9 cellular contexts compared by ENCODE assay signal in genomic region chr1:39720094-39720999, GRCh38. TPM values are rescaled to one million over a fixed set of nuclear protein-coding genes. Genes with fewer than 3 reads are reported as not detected.
DNase-seq lines count a peak whose midpoint lies in the region; ATAC-seq, FAIRE-seq and TF ChIP-seq lines count a peak whose summit lies in the region.
"Had no signal": no experiment of that assay in that cellular context is flagged by ENCODE, and none has a peak within 500 bp of the region (broad histone marks: within the 10 kb centered on the region; RNA-seq: fewer than 3 reads in every experiment).

No MANE protein-coding gene starts in this region.

- no peaks in the 10 kb centered on the region for H3K36me3 Mint-ChIP-seq in activated CD8-positive, alpha-beta T cell treated with anti-CD3 and anti-CD28 coated beads for 36 hours (ENCODE audit: low read depth)

- in situ Hi-C loops in gastrocnemius medialis (cut with MboI; ENCODE audit: low sequenced_read_pairs in 4 of 4), result loop anchor here in 1 of 4 donors (5.0 kb wide), 1 partner anchor 68 kb away; no protein-coding TSS in a partner anchor

- H3K27ac Mint-ChIP-seq in activated CD8-positive, alpha-beta T cell treated with anti-CD3 and anti-CD28 coated beads for 36 hours, result no peak overlapping the region

- no peaks in the 10 kb centered on the region for H3K36me3 ChIP-seq in cardiac muscle cell
- H3K36me3 ChIP-seq in gastrocnemius medialis, result no peaks in the 10 kb centered on the region
- H3K36me3 ChIP-seq: HAP-1 had no signal

- H3K27me3 Mint-ChIP-seq in activated CD8-positive, alpha-beta T cell treated with anti-CD3 and anti-CD28 coated beads for 36 hours, result peaks cover 41% of the 10 kb centered on the region

- peak; percentile 82 for FAIRE-seq in GM18507 (lab: Jason Lieb, UNC)

- no peak overlapping the region for H3K4me3 Mint-ChIP-seq in activated CD8-positive, alpha-beta T cell treated with anti-CD3 and anti-CD28 coated beads for 36 hours

- no peaks in the 10 kb centered on the region for H3K9me3 Mint-ChIP-seq in activated CD8-positive, alpha-beta T cell treated with anti-CD3 and anti-CD28 coated beads for 36 hours

- H3K4me1 Mint-ChIP-seq in activated CD8-positive, alpha-beta T cell treated with anti-CD3 and anti-CD28 coated beads for 36 hours (ENCODE audit: low read depth), result no peaks in the 10 kb centered on the region

- H3K4me1 ChIP-seq in cardiac muscle cell (ENCODE audit: low read depth), result no peaks in the 10 kb centered on the region
- H3K4me1 ChIP-seq in gastrocnemius medialis, result no peaks in the 10 kb centered on the region
- H3K4me1 ChIP-seq: HAP-1 had no signal

- H3K27ac ChIP-seq in cardiac muscle cell (no peak overlapping the region), gastrocnemius medialis (peak overlapping the region; percentile 60 to 71 (median 64))

- ATAC-seq in activated CD8-positive, alpha-beta T cell treated with anti-CD3 and anti-CD28 coated beads for 36 hours, result peak; percentile 56
- ATAC-seq in gastrocnemius medialis (peak; percentile 98 to 99), HG03045 (IDR thresholded peaks at IDR 0.05; ENCODE audit: unreplicated experiment) (no peak), GM19463 (IDR thresholded peaks at IDR 0.05; ENCODE audit: unreplicated experiment) (no peak)

- intact Hi-C loops in activated CD8-positive, alpha-beta T cell treated with anti-CD3 and anti-CD28 coated beads for 36 hours (cut with micrococcal nuclease), result loop anchor here (5.0 kb wide), 2 partner anchors 53 to 113 kb away; no protein-coding TSS in a partner anchor
- intact Hi-C loops in gastrocnemius medialis (cut with DNase I; ENCODE audit: low total_unique reads), result loop anchor here (1.0 kb wide), 2 partner anchors 67 to 114 kb away; no protein-coding TSS in a partner anchor

- CTCF ChIA-PET in activated CD8-positive, alpha-beta T cell treated with anti-CD3 and anti-CD28 coated beads for 36 hours (lab: Charles Lee), result interaction anchor here (0.6 to 4.3 kb wide), 22 partner anchors 9 to 161 kb away, joined by 3 to 58 read pairs (median 4); partner anchors contain the start of genes HPCAL4, NT5C1A and PPIE

- no peaks in the 10 kb centered on the region for H3K9me3 ChIP-seq in cardiac muscle cell (ENCODE audit: low read depth)
- H3K9me3 ChIP-seq in gastrocnemius medialis, result no peaks in the 10 kb centered on the region
- H3K9me3 ChIP-seq: HAP-1 had no signal

- POLR2A ChIA-PET in activated CD8-positive, alpha-beta T cell treated with anti-CD3 and anti-CD28 coated beads for 36 hours (lab: Charles Lee), result interaction anchor here (0.6 kb wide), 1 partner anchor 157 kb away, joined by 3 read pairs; no protein-coding TSS in a partner anchor

- TF ChIP-seq POLR2A in gastrocnemius medialis (IDR thresholded peaks at IDR 0.05), result no peak

- H3K4me3 ChIP-seq in cardiac muscle cell (no peak overlapping the region), gastrocnemius medialis (no peak overlapping the region)
- H3K4me3 ChIP-seq: HAP-1 had no signal

- peak; percentile 44 for TF ChIP-seq CTCF in AG09319 (IDR thresholded peaks at IDR 0.05; ENCODE audit: low read depth, low read length)
- TF ChIP-seq CTCF in activated CD8-positive, alpha-beta T cell treated with anti-CD3 and anti-CD28 coated beads for 36 hours (IDR thresholded peaks at IDR 0.05), result peak; percentile 61
- TF ChIP-seq CTCF in cardiac muscle cell (IDR thresholded peaks at IDR 0.05; ENCODE audit: low read depth, low read length), result peak; percentile 52
- peak; percentile 69 to 96 (median 77) for TF ChIP-seq CTCF in gastrocnemius medialis (IDR thresholded peaks at IDR 0.05 in 4 of 5, conservative IDR thresholded peaks at IDR 0.05 in 1 of 5)

- peak; percentile 24 for DNase-seq in AG09319 (ENCODE audit: extremely low read depth, low read depth)
- DNase-seq in GM18507 (ENCODE audit: extremely low spot score, insufficient read length, low read depth), result no peak
- DNase-seq in NCI-H2196 treated with DMSO at 0.1 percent for 48 hours (lab: John Stamatoyannopoulos, UW; ENCODE audit: unreplicated experiment), result peak; percentile 73
- DNase-seq in activated CD8-positive, alpha-beta T cell treated with anti-CD3 and anti-CD28 coated beads for 36 hours, result no peak
- DNase-seq in cardiac muscle cell (ENCODE audit: low read depth in 1 of 2, low spot score in 1 of 2), result peak; percentile 71 to 80
- DNase-seq in gastrocnemius medialis, result peak; percentile 42 to 46

- peaks cover 95% of the 10 kb centered on the region for H3K27me3 ChIP-seq in cardiac muscle cell
- peaks cover 0 to 5% (median 0%) of the 10 kb centered on the region in 3 donors for H3K27me3 ChIP-seq in gastrocnemius medialis

RNA-seq across cellular contexts. Expression of gene PPIE, which starts 18.3 kb away (rescaled TPM):
- 10 to 100 TPM; 71.7 to 74.7 TPM for total RNA-seq in activated CD8-positive, alpha-beta T cell treated with anti-CD3 and anti-CD28 coated beads for 36 hours
- total RNA-seq in cardiac muscle cell, result 34.8 and 38.7 TPM in 2 replicates
- polyA plus RNA-seq in cardiac muscle cell, result 68.3 and 87.9 TPM in 2 replicates
- 10 to 100 TPM; 22.9 to 30.1 (median 27.2) TPM for total RNA-seq in gastrocnemius medialis

RNA-seq across cellular contexts. Expression of gene HPCAL4, which starts 29.1 kb away (rescaled TPM):
- total RNA-seq in activated CD8-positive, alpha-beta T cell treated with anti-CD3 and anti-CD28 coated beads for 36 hours, result 1 to 10 TPM; 2.8 to 3.0 TPM
- total RNA-seq in cardiac muscle cell (0.04 and 0.09 TPM in 2 replicates), gastrocnemius medialis (1 to 10 TPM in 3 of 4 donors, under 1 TPM in 1; 0.92 to 9.0 (median 3.2) TPM)
- polyA plus RNA-seq in cardiac muscle cell, result 0.06 TPM in 1 of 2 replicates, not detected in the other

RNA-seq across cellular contexts. Expression of gene NT5C1A, which starts 48.4 kb away (rescaled TPM):
- total RNA-seq in activated CD8-positive, alpha-beta T cell treated with anti-CD3 and anti-CD28 coated beads for 36 hours, result under 1 TPM in 1 of 2 experiments, not detected in 1; 0.25 TPM
- total RNA-seq in cardiac muscle cell, result 1.8 TPM in 1 of 2 replicates, not detected in the other
- polyA plus RNA-seq in cardiac muscle cell, result 0.16 TPM in 1 of 2 replicates, not detected in the other
- 10 to 100 TPM; 10.8 to 85.5 (median 59.9) TPM for total RNA-seq in gastrocnemius medialis

RNA-seq across cellular contexts. Expression of gene OXCT2, which starts 50.8 kb away (rescaled TPM):
- 1 to 10 TPM; 2.7 to 4.2 TPM for total RNA-seq in activated CD8-positive, alpha-beta T cell treated with anti-CD3 and anti-CD28 coated beads for 36 hours
- total RNA-seq in cardiac muscle cell (0.21 and 0.25 TPM in 2 replicates), gastrocnemius medialis (under 1 TPM in 1 of 4 donors, not detected in 3; 0.86 TPM)
- 0.35 TPM in 1 of 2 replicates, not detected in the other for polyA plus RNA-seq in cardiac muscle cell

Comparison
In these comparisons a context has a peak if more than half of its experiments do, and no peak if none do; other contexts are left out.
1. DNase-seq: peak in AG09319 (single experiment), NCI-H2196 treated with DMSO at 0.1 percent for 48 hours (single experiment), cardiac muscle cell (2 of 2) and gastrocnemius medialis (2 of 2); none in GM18507 (single experiment) and activated CD8-positive, alpha-beta T cell treated with anti-CD3 and anti-CD28 coated beads for 36 hours (single experiment).
2. ATAC-seq: peak in activated CD8-positive, alpha-beta T cell treated with anti-CD3 and anti-CD28 coated beads for 36 hours (single experiment) and gastrocnemius medialis (2 of 2); none in HG03045 (single experiment) and GM19463 (single experiment).
3. Peak in every context shown above with its lines, with median percentiles within 50 percentile points of each other: CTCF ChIP-seq.